In genomic region chr2:27042159-27042661, GRCh38 we compare ENCODE assay signal across 8 cellular contexts. TPM values are rescaled to one million over a fixed set of nuclear protein-coding genes. Genes with fewer than 3 reads are reported as not detected.
DNase-seq lines count a peak whose midpoint lies in the region; ATAC-seq, FAIRE-seq and TF ChIP-seq lines count a peak whose summit lies in the region.
"Had no signal": no experiment of that assay in that cellular context is flagged by ENCODE, and none has a peak within 500 bp of the region (broad histone marks: within the 10 kb centered on the region; RNA-seq: fewer than 3 reads in every experiment).

No MANE protein-coding gene starts in this region.

- H3K36me3 Mint-ChIP-seq in IgD-negative memory B cell: peaks cover 5% of the 10 kb centered on the region

- no peaks in the 10 kb centered on the region for H3K27me3 Mint-ChIP-seq in IgD-negative memory B cell

- peak; percentile 23 to 67 (median 42) for ATAC-seq in pancreas

- FAIRE-seq in pancreas (lab: Jason Lieb, UNC): no peak
- FAIRE-seq: A204.1 had no signal

- H3K4me1 Mint-ChIP-seq in IgD-negative memory B cell: peaks cover 14 to 23% (median 17%) of the 10 kb centered on the region in 3 donors

- H3K27ac ChIP-seq in pancreas: no peak overlapping the region

- no peaks in the 10 kb centered on the region for H3K27me3 ChIP-seq in pancreas

- intact Hi-C loops in pancreas (cut with DNase I): no loop called here

- DNase-seq in DMS53 (lab: John Stamatoyannopoulos, UW) (peak; percentile 32), DMS53 treated with DMSO at 0.1 percent for 48 hours (lab: John Stamatoyannopoulos, UW; ENCODE audit: unreplicated experiment) (no peak), pancreas (peak in 2 of 6 donors; percentile 30 to 41), NCI-H2081 treated with DMSO at 0.1 percent for 48 hours (lab: John Stamatoyannopoulos, UW) (no peak), cerebellum (ENCODE audit: low spot score) (no peak)
- DNase-seq: NCI-H2171 treated with DMSO at 0.1 percent for 48 hours had no signal

- no peaks in the 10 kb centered on the region for H3K9me3 Mint-ChIP-seq in IgD-negative memory B cell

- H3K9me3 ChIP-seq in pancreas: no peaks in the 10 kb centered on the region

- WGBS in pancreas, 2 donors: 61 to 77% methylated on average over 10 of the region's 10 CpGs

- H3K4me1 ChIP-seq in pancreas: no peaks in the 10 kb centered on the region

- TF ChIP-seq CTCF in pancreas (IDR thresholded peaks at IDR 0.05): no peak

- peak overlapping the region; percentile 42 to 85 (median 68) for H3K4me3 Mint-ChIP-seq in IgD-negative memory B cell

- H3K4me3 ChIP-seq in pancreas: no peak overlapping the region

- peaks cover 15 to 41% (median 31%) of the 10 kb centered on the region in 3 donors for H3K36me3 ChIP-seq in pancreas

- peak overlapping the region; percentile 69 to 97 (median 96) for H3K27ac Mint-ChIP-seq in IgD-negative memory B cell

RNA-seq across cellular contexts. Expression of gene AGBL5, which starts 9.3 kb away (rescaled TPM):
- polyA plus RNA-seq in IgD-negative memory B cell (10.8 TPM), pancreas (10 to 100 TPM in 1 of 2 donors, 1 to 10 TPM in 1; 8.7 to 11.6 TPM)
- total RNA-seq in pancreas (10 to 100 TPM in 5 of 6 donors, 1 to 10 TPM in 1; 8.2 to 15.5 (median 11.9) TPM), cerebellum (20.1 TPM)

RNA-seq across cellular contexts. Expression of gene TMEM214, which starts 9.4 kb away (rescaled TPM):
- polyA plus RNA-seq in IgD-negative memory B cell: 34.3 TPM
- total RNA-seq in pancreas: 10 to 100 TPM; 57.3 to 77.1 (median 59.8) TPM
- 100 to 1,000 TPM in 1 of 2 donors, 10 to 100 TPM in 1; 72.1 to 109 TPM for polyA plus RNA-seq in pancreas
- 18.8 TPM for total RNA-seq in cerebellum

RNA-seq across cellular contexts. Expression of gene OST4, which starts 29.2 kb away (rescaled TPM):
- polyA plus RNA-seq in IgD-negative memory B cell: 723 TPM
- 100 to 1,000 TPM in 3 of 6 donors, 10 to 100 TPM in 3; 76.6 to 148 (median 108) TPM for total RNA-seq in pancreas
- polyA plus RNA-seq in pancreas: 100 to 1,000 TPM; 183 to 188 TPM
- total RNA-seq in cerebellum: 118 TPM

RNA-seq across cellular contexts. Expression of gene EMILIN1, which starts 36.2 kb away (rescaled TPM):
- polyA plus RNA-seq in IgD-negative memory B cell (0.61 TPM), pancreas (10 to 100 TPM in 1 of 2 donors, 1 to 10 TPM in 1; 3.7 to 15.5 TPM)
- total RNA-seq in pancreas (10 to 100 TPM in 2 of 6 donors, 1 to 10 TPM in 4; 2.6 to 47.1 (median 7.3) TPM), cerebellum (2.4 TPM)

RNA-seq across cellular contexts. Expression of gene KHK, which starts 44.4 kb away (rescaled TPM):
- polyA plus RNA-seq in IgD-negative memory B cell (6.5 TPM), pancreas (10 to 100 TPM; 10.6 to 16.2 TPM)
- total RNA-seq in pancreas (10 to 100 TPM in 1 of 6 donors, 1 to 10 TPM in 5; 5.1 to 11.7 (median 6.3) TPM), cerebellum (3.6 TPM)
